In genomic region chr2:201118957-201119848, GRCh38 we compare ENCODE assay signal across 8 cellular contexts. TPM values are rescaled to one million over a fixed set of nuclear protein-coding genes. Genes with fewer than 3 reads are reported as not detected.
A peak's percentile ranks its signal among the peaks of the same experiment; 100 is the strongest.
DNase-seq lines count a peak whose midpoint lies in the region; ATAC-seq and TF ChIP-seq lines count a peak whose summit lies in the region.

No MANE protein-coding gene starts in this region.

- H3K4me3 ChIP-seq in body of pancreas: peak overlapping the region; percentile 2 to 51
- H3K4me3 ChIP-seq in tibial artery: peak overlapping the region; percentile 95 to 98

- no peaks in the 10 kb centered on the region for H3K27me3 ChIP-seq in body of pancreas
- no peaks in the 10 kb centered on the region for H3K27me3 ChIP-seq in layer of hippocampus (ENCODE audit: control insufficient read depth, insufficient read depth, low read length)
- H3K27me3 ChIP-seq in tibial artery: no peaks in the 10 kb centered on the region

- peak; percentile 59 for TF ChIP-seq POLR2A in GM18526 (IDR thresholded peaks at IDR 0.05; ENCODE audit: extremely low read depth, insufficient read length)
- TF ChIP-seq POLR2A in body of pancreas (IDR thresholded peaks at IDR 0.05): no peak

- DNase-seq in AML-193 (lab: John Stamatoyannopoulos, UW) (peak; percentile 27 to 54), NCI-H69 (lab: John Stamatoyannopoulos, UW) (peak; percentile 85), body of pancreas (peak in 1 of 4 donors; percentile 46), tibial artery (no peak), Ammon's horn (ENCODE audit: low spot score) (no peak)

- no peak for TF ChIP-seq CTCF in body of pancreas (IDR thresholded peaks at IDR 0.05)
- no peak for TF ChIP-seq CTCF in tibial artery (IDR thresholded peaks at IDR 0.05)

- intact Hi-C loops in body of pancreas (cut with DNase I) (no loop called here), tibial artery (cut with DNase I; ENCODE audit: low total_unique reads) (loop anchor here (5.0 kb wide), 1 partner anchor 157 kb away; the partner anchor contains the start of gene ORC2)

- peak overlapping the region; percentile 90 to 100 (median 99) for H3K27ac ChIP-seq in body of pancreas
- peak overlapping the region; percentile 98 for H3K27ac ChIP-seq in layer of hippocampus (ENCODE audit: low read depth, low read length)
- H3K27ac ChIP-seq in tibial artery: peak overlapping the region; percentile 100

- ATAC-seq in body of pancreas: peak; percentile 2
- no peak for ATAC-seq in HG03135 (IDR thresholded peaks at IDR 0.05; ENCODE audit: unreplicated experiment)

- WGBS in body of pancreas, 2 donors: 6 to 11% methylated on average over 12 of the region's 12 CpGs

- no peaks in the 10 kb centered on the region for H3K36me3 ChIP-seq in body of pancreas (replicated peaks in 1 of 2; ENCODE audit: insufficient read depth in 1 of 2, low read depth in 2 of 2)
- H3K36me3 ChIP-seq in tibial artery: peaks cover 0 to 5% (median 0%) of the 10 kb centered on the region in 3 donors

- H3K4me1 ChIP-seq in body of pancreas (peaks cover 65% of the 10 kb centered on the region), tibial artery (peaks cover 0 to 64% (median 14%) of the 10 kb centered on the region in 4 donors)

- H3K9me3 ChIP-seq in body of pancreas (no peaks in the 10 kb centered on the region), tibial artery (no peaks in the 10 kb centered on the region)

RNA-seq across cellular contexts. Expression of gene CFLAR, which starts 3.2 kb away (rescaled TPM):
- total RNA-seq in body of pancreas: 100 to 1,000 TPM in 1 of 2 donors, 10 to 100 TPM in 1; 83.3 to 113 TPM

RNA-seq across cellular contexts. Expression of gene NDUFB3, which starts 47.4 kb away (rescaled TPM):
- 10 to 100 TPM; 19.8 to 31.1 TPM for total RNA-seq in body of pancreas

RNA-seq across cellular contexts. Expression of gene HYCC2, which starts 47.7 kb away (rescaled TPM):
- 10 to 100 TPM in 1 of 2 donors, 1 to 10 TPM in 1; 9.3 to 24.7 TPM for total RNA-seq in body of pancreas

Comparison
In these comparisons a context has a peak if more than half of its experiments do, and no peak if none do; other contexts are left out.
1. DNase-seq: peak in AML-193 (2 of 2) and NCI-H69 (single experiment); none in tibial artery (0 of 2) and Ammon's horn (single experiment).
2. Peak in every context shown above with its lines, with median percentiles within 50 percentile points of each other: H3K27ac ChIP-seq.